ENCODE assay signal across 9 cellular contexts in genomic region chr4:133150643-133151300, GRCh38. TPM values are rescaled to one million over a fixed set of nuclear protein-coding genes. Genes with fewer than 3 reads are reported as not detected.
DNase-seq lines count a peak whose midpoint lies in the region; ATAC-seq, FAIRE-seq and TF ChIP-seq lines count a peak whose summit lies in the region.
"Had no signal": no experiment of that assay in that cellular context is flagged by ENCODE, and none has a peak within 500 bp of the region (broad histone marks: within the 10 kb centered on the region; RNA-seq: fewer than 3 reads in every experiment).

No MANE protein-coding gene starts in this region.

- intact Hi-C loops in kidney (cut with DNase I), result no loop called here

- H3K4me3 ChIP-seq in kidney (ENCODE audit: low read length in 2 of 2) (peak overlapping the region; percentile 52 to 62), thymus (ENCODE audit: low read length) (peak overlapping the region; percentile 6)

- H3K27me3 ChIP-seq in thymus (ENCODE audit: control insufficient read depth, insufficient read depth), result peaks cover 80% of the 10 kb centered on the region

- 2% methylated on average over 51 of the region's 51 CpGs for WGBS in thymus

- H3K9me3 ChIP-seq in kidney (ENCODE audit: control insufficient read depth in 1 of 2, low read length in 2 of 2) (no peaks in the 10 kb centered on the region), thymus (ENCODE audit: control insufficient read depth) (peaks cover 1% of the 10 kb centered on the region)

- no peak overlapping the region for H3K9ac ChIP-seq in kidney (ENCODE audit: low read length in 2 of 2)

- H3K36me3 ChIP-seq in kidney (ENCODE audit: control insufficient read depth in 1 of 2, insufficient read depth in 2 of 2, low read length in 2 of 2) (no peaks in the 10 kb centered on the region), thymus (ENCODE audit: control insufficient read depth, insufficient read depth) (no peaks in the 10 kb centered on the region)

- peak overlapping the region; percentile 57 for H3K27ac Mint-ChIP-seq in T-helper 1 cell treated with Interleukin-12 subunit alpha and Interleukin-12 subunit beta and Interleukin-4 antibody, amounts not matched to agents 30 μg/mL and 1 μg/mL, for 36 hours

- H3K27ac ChIP-seq in kidney (ENCODE audit: low read depth in 2 of 2, low read length in 2 of 2), result no peak overlapping the region
- H3K27ac ChIP-seq in thymus (ENCODE audit: low read depth), result no peak overlapping the region
- H3K27ac ChIP-seq: C4-2B had no signal

- TF ChIP-seq CTCF in kidney (IDR thresholded peaks at IDR 0.05; ENCODE audit: borderline replicate concordance, extremely low read depth, insufficient read depth), result no peak

- H3K27me3 Mint-ChIP-seq in T-helper 1 cell treated with Interleukin-12 subunit alpha and Interleukin-12 subunit beta and Interleukin-4 antibody, amounts not matched to agents 30 μg/mL and 1 μg/mL, for 36 hours (ENCODE audit: low read depth), result peaks cover 88% of the 10 kb centered on the region

- H3K4me3 Mint-ChIP-seq in T-helper 1 cell treated with Interleukin-12 subunit alpha and Interleukin-12 subunit beta and Interleukin-4 antibody, amounts not matched to agents 30 μg/mL and 1 μg/mL, for 36 hours, result no peak overlapping the region

- H3K4me1 Mint-ChIP-seq in T-helper 1 cell treated with Interleukin-12 subunit alpha and Interleukin-12 subunit beta and Interleukin-4 antibody, amounts not matched to agents 30 μg/mL and 1 μg/mL, for 36 hours (ENCODE audit: low read depth), result peaks cover 18% of the 10 kb centered on the region

- H3K9me3 Mint-ChIP-seq in T-helper 1 cell treated with Interleukin-12 subunit alpha and Interleukin-12 subunit beta and Interleukin-4 antibody, amounts not matched to agents 30 μg/mL and 1 μg/mL, for 36 hours, result no peaks in the 10 kb centered on the region

- H3K4me1 ChIP-seq in kidney (ENCODE audit: control insufficient read depth in 1 of 2, insufficient read depth in 1 of 2, low read depth in 1 of 2, low read length in 2 of 2) (peaks cover 13 to 21% of the 10 kb centered on the region in 2 donors), thymus (ENCODE audit: control insufficient read depth, insufficient read depth, low read length) (peaks cover 15% of the 10 kb centered on the region)

- peaks cover 6% of the 10 kb centered on the region for H3K36me3 Mint-ChIP-seq in T-helper 1 cell treated with Interleukin-12 subunit alpha and Interleukin-12 subunit beta and Interleukin-4 antibody, amounts not matched to agents 30 μg/mL and 1 μg/mL, for 36 hours (ENCODE audit: low read depth)

- DNase-seq in T-helper 1 cell (no peak), astrocyte of the hippocampus (ENCODE audit: low read depth, low spot score) (peak; percentile 59), kidney (peak; percentile 61), GF-D8 (lab: John Stamatoyannopoulos, UW) (no peak), T1000 (lab: John Stamatoyannopoulos, UW) (no peak)

- no peak for ATAC-seq in GM18502 (IDR thresholded peaks at IDR 0.05; ENCODE audit: poor library complexity, unreplicated experiment)

- no peak for FAIRE-seq in kidney (lab: Jason Lieb, UNC)

RNA-seq across cellular contexts. Expression of gene PCDH10, which starts 1.7 kb away (rescaled TPM):
- total RNA-seq in kidney, result 5.5 TPM
- polyA plus RNA-seq in kidney (ENCODE audit: insufficient read depth, low read depth, low replicate concordance), result 0.69 TPM
- 0.11 TPM for polyA plus RNA-seq in thymus

Comparison
In these comparisons a context has a peak if more than half of its experiments do, and no peak if none do; other contexts are left out.
1. DNase-seq: peak in astrocyte of the hippocampus (single experiment) and kidney (single experiment); none in T-helper 1 cell (0 of 5), GF-D8 (single experiment) and T1000 (single experiment).